Comparison of ENCODE assay signal across 12 cellular contexts in genomic region chr14:68749487-68750475, GRCh38. TPM values are rescaled to one million over a fixed set of nuclear protein-coding genes. Genes with fewer than 3 reads are reported as not detected.
DNase-seq lines count a peak whose midpoint lies in the region; ATAC-seq and TF ChIP-seq lines count a peak whose summit lies in the region.
"Had no signal": no experiment of that assay in that cellular context is flagged by ENCODE, and none has a peak within 500 bp of the region (broad histone marks: within the 10 kb centered on the region; RNA-seq: fewer than 3 reads in every experiment).

No MANE protein-coding gene starts in this region.

- DNase-seq in DMS53 (lab: John Stamatoyannopoulos, UW) (peak; percentile 25), DMS53 treated with DMSO at 0.1 percent for 48 hours (lab: John Stamatoyannopoulos, UW; ENCODE audit: unreplicated experiment) (no peak), left kidney (ENCODE audit: low read depth, low spot score) (peak; percentile 45), NCI-H2081 treated with DMSO at 0.1 percent for 48 hours (lab: John Stamatoyannopoulos, UW) (no peak), SW 1271 (lab: John Stamatoyannopoulos, UW) (no peak)
- DNase-seq in stimulated activated CD4-positive, alpha-beta T cell treated with anti-CD3 and anti-CD28 coated beads, Interleukin-1b, Interleukin-23, amount 100 ng/mL, for 48 hours, result no peak
- DNase-seq: activated CD4-positive, alpha-beta memory T cell treated with anti-CD3 and anti-CD28 coated beads, Interleukin-2, amount 10 ng/mL, durations not matched to agents 7 days and 5 days; GM23248; ovary; spleen had no signal

- H3K27ac Mint-ChIP-seq in brain, result peak overlapping the region in 3 of 5 experiments; percentile 71 to 88 (median 75)
- H3K27ac Mint-ChIP-seq in stimulated activated memory B cell treated with anti-CD40 and anti-IgM and Interleukin-4, amounts not matched to agents 10 μg/mL and 1 μg/mL and 100 μg/mL, for 72 hours, result peak overlapping the region; percentile 26
- H3K27ac Mint-ChIP-seq: activated CD4-positive, alpha-beta memory T cell treated with anti-CD3 and anti-CD28 coated beads, Interleukin-2, amount 10 ng/mL, durations not matched to agents 7 days and 5 days had no signal

- peaks cover 60% of the 10 kb centered on the region for H3K4me1 Mint-ChIP-seq in brain
- peaks cover 11% of the 10 kb centered on the region for H3K4me1 Mint-ChIP-seq in stimulated activated memory B cell treated with anti-CD40 and anti-IgM and Interleukin-4, amounts not matched to agents 10 μg/mL and 1 μg/mL and 100 μg/mL, for 72 hours
- H3K4me1 Mint-ChIP-seq: activated CD4-positive, alpha-beta memory T cell treated with anti-CD3 and anti-CD28 coated beads, Interleukin-2, amount 10 ng/mL, durations not matched to agents 7 days and 5 days had no signal

- H3K9me3 Mint-ChIP-seq in brain, result no peaks in the 10 kb centered on the region
- H3K9me3 Mint-ChIP-seq in stimulated activated memory B cell treated with anti-CD40 and anti-IgM and Interleukin-4, amounts not matched to agents 10 μg/mL and 1 μg/mL and 100 μg/mL, for 72 hours, result no peaks in the 10 kb centered on the region
- H3K9me3 Mint-ChIP-seq: activated CD4-positive, alpha-beta memory T cell treated with anti-CD3 and anti-CD28 coated beads, Interleukin-2, amount 10 ng/mL, durations not matched to agents 7 days and 5 days had no signal

- ATAC-seq in stimulated activated memory B cell treated with anti-CD40 and anti-IgM and Interleukin-4, amounts not matched to agents 10 μg/mL and 1 μg/mL and 100 μg/mL, for 72 hours, result no peak

- no peak for TF ChIP-seq CTCF in brain (conservative IDR thresholded peaks at IDR 0.05)

- no peak overlapping the region for H3K4me3 Mint-ChIP-seq in brain
- H3K4me3 Mint-ChIP-seq in stimulated activated memory B cell treated with anti-CD40 and anti-IgM and Interleukin-4, amounts not matched to agents 10 μg/mL and 1 μg/mL and 100 μg/mL, for 72 hours, result no peak overlapping the region
- H3K4me3 Mint-ChIP-seq: activated CD4-positive, alpha-beta memory T cell treated with anti-CD3 and anti-CD28 coated beads, Interleukin-2, amount 10 ng/mL, durations not matched to agents 7 days and 5 days had no signal

- H3K36me3 Mint-ChIP-seq in brain, result no peaks in the 10 kb centered on the region
- H3K36me3 Mint-ChIP-seq in stimulated activated memory B cell treated with anti-CD40 and anti-IgM and Interleukin-4, amounts not matched to agents 10 μg/mL and 1 μg/mL and 100 μg/mL, for 72 hours, result no peaks in the 10 kb centered on the region

- H3K27me3 Mint-ChIP-seq in brain, result peaks cover 3% of the 10 kb centered on the region
- no peaks in the 10 kb centered on the region for H3K27me3 Mint-ChIP-seq in stimulated activated memory B cell treated with anti-CD40 and anti-IgM and Interleukin-4, amounts not matched to agents 10 μg/mL and 1 μg/mL and 100 μg/mL, for 72 hours

RNA-seq across cellular contexts. Expression of gene ZFP36L1, which starts 43.1 kb away (rescaled TPM):
- 104 TPM for polyA plus RNA-seq in brain (ENCODE audit: insufficient read depth, low read depth, low replicate concordance)

Comparison
In these comparisons a context has a peak if more than half of its experiments do, and no peak if none do; other contexts are left out.
1. DNase-seq: peak in DMS53 (single experiment) and left kidney (single experiment); none in DMS53 treated with DMSO at 0.1 percent for 48 hours (single experiment), NCI-H2081 treated with DMSO at 0.1 percent for 48 hours (single experiment), stimulated activated CD4-positive, alpha-beta T cell treated with anti-CD3 and anti-CD28 coated beads, Interleukin-1b, Interleukin-23, amount 100 ng/mL, for 48 hours (single experiment) and SW 1271 (0 of 2).